ENCODE assay signal across 1 cellular context in genomic region chr12:98594050-98594853, GRCh38.
A peak's percentile ranks its signal among the peaks of the same experiment; 100 is the strongest.
TF ChIP-seq lines count a peak whose summit lies in the region.

No MANE protein-coding gene starts in this region.

TF ChIP-seq in HEK293, 187 proteins besides CTCF, POLR2A, EP300 and RAD21 (continued from another document):
- 0 out of 2 replicates have a peak, but pooled peaks have one; percentile 35 for TF ChIP-seq ZNF335 (tag by site-specific recombination; conservative IDR thresholded peaks at IDR 0.05)
TF ChIP-seq in HEK293: peak in this region for 5.
